8 cellular contexts compared by ENCODE assay signal in genomic region chr21:25607151-25607811, GRCh38. TPM values are rescaled to one million over a fixed set of nuclear protein-coding genes. Genes with fewer than 3 reads are reported as not detected.
DNase-seq lines count a peak whose midpoint lies in the region; ATAC-seq and TF ChIP-seq lines count a peak whose summit lies in the region.

Gene MRPL39, minus strand, starts transcription at chr21:25607481. Its CDS starts 6 bp downstream, at chr21:25607475.

- TF ChIP-seq RAD21 in liver (IDR thresholded peaks at IDR 0.05): peak; percentile 43 to 58

- ATAC-seq in GM19351 (IDR thresholded peaks at IDR 0.05; ENCODE audit: unreplicated experiment) (peak; percentile 90), HG03521 (IDR thresholded peaks at IDR 0.05; ENCODE audit: unreplicated experiment) (peak; percentile 96)

- under 1% methylated on average over 57 of the region's 57 CpGs for WGBS in liver

- TF ChIP-seq CTCF in C4-2B (conservative IDR thresholded peaks at IDR 0.05) (peak; percentile 5; the same call in 1 of the 2 replicates), liver (IDR thresholded peaks at IDR 0.05; ENCODE audit: low read depth, low read length, missing input control) (peak; percentile 38)

- H3K27ac ChIP-seq in C4-2B: peak within 1 kb of the TSS; percentile 72
- H3K27ac ChIP-seq in liver (ENCODE audit: low read depth in 1 of 2, low read length in 2 of 2): peak within 1 kb of the TSS; percentile 70 to 87

- H3K4me3 ChIP-seq in liver (ENCODE audit: low read depth in 1 of 3, low read length in 3 of 3): peak within 1 kb of the TSS; percentile 91 to 96 (median 94)

- H3K36me3 ChIP-seq in liver (ENCODE audit: control insufficient read depth in 4 of 4, insufficient read depth in 3 of 4, low read depth in 1 of 4, low read length in 3 of 4): peaks cover 0 to 15% (median 7%) of the 10 kb centered on the region in 4 donors

- H3K9me3 ChIP-seq in liver (ENCODE audit: control insufficient read depth in 4 of 4, low read length in 3 of 4): no peaks in the 10 kb centered on the region

- H3K9ac ChIP-seq in liver (ENCODE audit: low read depth in 1 of 2, low read length in 2 of 2): peak within 1 kb of the TSS; percentile 64 to 77

- H3K27me3 ChIP-seq in liver (ENCODE audit: control insufficient read depth in 4 of 4, insufficient read depth in 4 of 4, low read length in 3 of 4): no peaks in the 10 kb centered on the region

- DNase-seq in NCI-H69 (lab: John Stamatoyannopoulos, UW) (peak; percentile 95), dermis blood vessel endothelial cell (peak; percentile 86)
- DNase-seq in activated CD4-positive, alpha-beta T cell treated with anti-CD3 and anti-CD28 coated beads, Interleukin-2, amount 50 U/mL, for 24 hours (ENCODE audit: low read depth in 1 of 2, low spot score in 1 of 2): peak; percentile 83 to 84
- peak; percentile 90 for DNase-seq in stimulated activated CD4-positive, alpha-beta T cell treated with anti-CD3 and anti-CD28 coated beads, Interleukin-4, amount 100 ng/mL, for 24 hours

- H3K4me1 ChIP-seq in liver (ENCODE audit: control insufficient read depth in 4 of 4, insufficient read depth in 4 of 4, low read length in 3 of 4): peaks cover 2 to 21% (median 17%) of the 10 kb centered on the region in 4 donors

TF ChIP-seq in liver, 16 proteins besides CTCF, POLR2A, EP300 and RAD21:
- peak; percentile 50 to 87 for TF ChIP-seq GABPA (IDR thresholded peaks at IDR 0.05 in 1 of 2, conservative IDR thresholded peaks at IDR 0.05 in 1 of 2)
- TF ChIP-seq ZBTB33 (IDR thresholded peaks at IDR 0.05): peak; percentile 37
- peak; percentile 96 for TF ChIP-seq YY1 (IDR thresholded peaks at IDR 0.05)
- no peak for TF ChIP-seq FOXA1 (IDR thresholded peaks at IDR 0.05)
TF ChIP-seq in liver: peak in this region for 3.

RNA-seq across cellular contexts. Expression of gene MRPL39, which starts in this region (rescaled TPM):
- total RNA-seq in dermis blood vessel endothelial cell: 32.7 and 39.8 TPM in 2 replicates
- total RNA-seq in liver: 10 to 100 TPM; 19.2 to 25.7 TPM
- polyA plus RNA-seq in liver: 10 to 100 TPM; 23.1 to 35.7 TPM

Comparison
In these comparisons a context has a peak if more than half of its experiments do, and no peak if none do; other contexts are left out.
1. Peak in every context shown above with its lines: DNase-seq, ATAC-seq, H3K4me3 ChIP-seq and H3K27ac ChIP-seq.